6 cellular contexts compared by ENCODE assay signal in the genomic region with DNA sequence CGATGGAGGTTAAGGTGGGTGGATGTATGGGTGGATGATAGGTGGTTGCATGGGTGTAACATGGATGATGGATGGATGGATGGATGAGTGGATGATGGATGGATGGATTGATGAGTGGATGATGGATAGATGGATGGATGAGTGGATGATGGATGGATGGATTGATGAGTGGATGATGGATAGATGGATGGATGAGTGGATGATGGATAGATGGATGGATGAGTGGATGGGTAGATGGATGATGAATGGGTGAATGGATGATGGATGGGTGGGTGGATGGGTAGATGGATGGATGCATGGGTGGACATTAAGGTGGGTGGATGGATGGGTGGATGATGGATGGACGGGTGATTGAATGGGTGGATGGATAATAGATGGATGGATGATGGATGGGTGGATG.
A peak's percentile ranks its signal among the peaks of the same experiment; 100 is the strongest.
DNase-seq lines count a peak whose midpoint lies in the region; ATAC-seq, FAIRE-seq and TF ChIP-seq lines count a peak whose summit lies in the region.
"Not testable (repeated sequence)": the region's sequence is repeated elsewhere in the genome, so short reads cannot be mapped to it uniquely, and the experiment has no call there.

No MANE protein-coding gene starts in this region.

- TF ChIP-seq POLR2A in K562 (conservative IDR thresholded peaks at IDR 0.05) = not testable (repeated sequence)

- H4K20me1 ChIP-seq in K562 (replicated peaks; ENCODE audit: control insufficient read depth, insufficient read depth, low read length) = not testable (repeated sequence)

- H3K27ac ChIP-seq in HEK293 (ENCODE audit: extremely low read depth, low read depth, low read length); K562 (ENCODE audit: extremely low read depth, low read depth, low read length): not testable (repeated sequence)

- H3K36me3 ChIP-seq in HEK293 (ENCODE audit: control insufficient read depth in 2 of 2, insufficient read depth in 1 of 2, low read length in 2 of 2); K562 (ENCODE audit: control insufficient read depth, insufficient read depth, low read length): not testable (repeated sequence)

- not testable (repeated sequence) for H3K9me1 ChIP-seq in K562 (ENCODE audit: control insufficient read depth, insufficient read depth, low read length)

- POLR2A ChIA-PET in HEK293 (lab: Yijun Ruan, JAX); activated naive CD8-positive, alpha-beta T cell treated with anti-CD3 and anti-CD28 coated beads, Interleukin-2, amount 10 ng/mL, durations not matched to agents 7 days and 5 days (lab: Charles Lee); K562 (lab: Yijun Ruan, JAX): not testable (repeated sequence)

- TF ChIP-seq RAD21 in K562 (CRISPR knock-in tag; conservative IDR thresholded peaks at IDR 0.05 in 1 of 2, IDR thresholded peaks at IDR 0.05 in 1 of 2) = not testable (repeated sequence)

- not testable (repeated sequence) for DNase-seq in activated naive CD8-positive, alpha-beta T cell treated with anti-CD3 and anti-CD28 coated beads, Interleukin-2, amount 10 ng/mL, durations not matched to agents 7 days and 5 days; K562 (ENCODE audit: extremely low read depth in 1 of 4, low spot score in 3 of 4); endothelial cell (ENCODE audit: low spot score); glutamatergic neuron

- intact Hi-C loops in K562 (cut with micrococcal nuclease) = not testable (repeated sequence)

- H3K27me3 ChIP-seq in K562 (ENCODE audit: control insufficient read depth in 2 of 2, insufficient read depth in 2 of 2, low read length in 2 of 2) = not testable (repeated sequence)

- H3K36me3 Mint-ChIP-seq in activated naive CD8-positive, alpha-beta T cell treated with anti-CD3 and anti-CD28 coated beads, Interleukin-2, amount 10 ng/mL, durations not matched to agents 7 days and 5 days = not testable (repeated sequence)
- H3K36me3 Mint-ChIP-seq in endothelial cell (ENCODE audit: low read depth, unreplicated experiment) (peaks cover 31% of the 10 kb centered on the region), glutamatergic neuron (ENCODE audit: unreplicated experiment) (peaks cover 31% of the 10 kb centered on the region)

- WGBS in K562 (ENCODE audit: insufficient coverage, low coverage, missing lambda C conversion rate) = 0% methylated on average over 2 of the region's 2 CpGs

- TF ChIP-seq EP300 in K562 (IDR thresholded peaks at IDR 0.05; ENCODE audit: low read length) = not testable (repeated sequence)

- peak overlapping the region; percentile 11 for H3K27ac Mint-ChIP-seq in activated naive CD8-positive, alpha-beta T cell treated with anti-CD3 and anti-CD28 coated beads, Interleukin-2, amount 10 ng/mL, durations not matched to agents 7 days and 5 days
- H3K27ac Mint-ChIP-seq in endothelial cell (ENCODE audit: unreplicated experiment) (peak overlapping the region; percentile 75), glutamatergic neuron (ENCODE audit: unreplicated experiment) (peak overlapping the region; percentile 16)

- CTCF ChIA-PET in HEK293 (lab: Yijun Ruan, JAX); K562 (lab: Yijun Ruan, JAX; ENCODE audit: low intra/inter-chr PET ratio): not testable (repeated sequence)

- H3K9ac ChIP-seq in K562 (ENCODE audit: insufficient read depth in 1 of 2, low read depth in 2 of 2, low read length in 2 of 2) = not testable (repeated sequence)

- not testable (repeated sequence) for H3K4me1 Mint-ChIP-seq in activated naive CD8-positive, alpha-beta T cell treated with anti-CD3 and anti-CD28 coated beads, Interleukin-2, amount 10 ng/mL, durations not matched to agents 7 days and 5 days; endothelial cell (ENCODE audit: unreplicated experiment); glutamatergic neuron (ENCODE audit: low read depth, unreplicated experiment)

- not testable (repeated sequence) for H3K4me1 ChIP-seq in HEK293 (ENCODE audit: control insufficient read depth, insufficient read depth, low read length); K562 (replicated peaks in 1 of 2; ENCODE audit: control insufficient read depth in 2 of 2, insufficient read depth in 2 of 2, low read length in 2 of 2)

- H3K27me3 Mint-ChIP-seq in activated naive CD8-positive, alpha-beta T cell treated with anti-CD3 and anti-CD28 coated beads, Interleukin-2, amount 10 ng/mL, durations not matched to agents 7 days and 5 days = not testable (repeated sequence)
- H3K27me3 Mint-ChIP-seq in endothelial cell (ENCODE audit: unreplicated experiment) (peaks cover 21% of the 10 kb centered on the region), glutamatergic neuron (ENCODE audit: unreplicated experiment) (peaks cover 15% of the 10 kb centered on the region)

- H3K4me3 Mint-ChIP-seq in activated naive CD8-positive, alpha-beta T cell treated with anti-CD3 and anti-CD28 coated beads, Interleukin-2, amount 10 ng/mL, durations not matched to agents 7 days and 5 days; endothelial cell (ENCODE audit: unreplicated experiment); glutamatergic neuron (ENCODE audit: unreplicated experiment): not testable (repeated sequence)

- not testable (repeated sequence) for FAIRE-seq in K562 (lab: Jason Lieb, UNC)

- TF ChIP-seq CTCF in HEK293 (tag by site-specific recombination; IDR thresholded peaks at IDR 0.05); K562 (IDR thresholded peaks at IDR 0.05 in 2 of 3, conservative IDR thresholded peaks at IDR 0.05 in 1 of 3; ENCODE audit: insufficient read depth in 2 of 3, low read depth in 1 of 3, low read length in 3 of 3); endothelial cell (IDR thresholded peaks at IDR 0.05; ENCODE audit: unreplicated experiment); glutamatergic neuron (IDR thresholded peaks at IDR 0.05; ENCODE audit: partially characterized antibody, unreplicated experiment): not testable (repeated sequence)

- H3K9me3 Mint-ChIP-seq in activated naive CD8-positive, alpha-beta T cell treated with anti-CD3 and anti-CD28 coated beads, Interleukin-2, amount 10 ng/mL, durations not matched to agents 7 days and 5 days = peaks cover 25% of the 10 kb centered on the region
- peaks cover 50% of the 10 kb centered on the region for H3K9me3 Mint-ChIP-seq in endothelial cell (ENCODE audit: unreplicated experiment)
- peaks cover 28% of the 10 kb centered on the region for H3K9me3 Mint-ChIP-seq in glutamatergic neuron (ENCODE audit: unreplicated experiment)

- in situ Hi-C loops in K562 (cut with MboI) = not testable (repeated sequence)

- H2AFZ ChIP-seq in K562 (ENCODE audit: low read depth, low read length) = not testable (repeated sequence)

- BruUV-seq in K562 (replicated peaks; lab: Mats Ljungman, UMichigan) = not testable (repeated sequence)

- ATAC-seq in activated naive CD8-positive, alpha-beta T cell treated with anti-CD3 and anti-CD28 coated beads, Interleukin-2, amount 10 ng/mL, durations not matched to agents 7 days and 5 days (ENCODE audit: low read depth); K562: not testable (repeated sequence)

- not testable (repeated sequence) for H3K9me3 ChIP-seq in HEK293 (ENCODE audit: control insufficient read depth, insufficient read depth, low read depth, low read length); K562 (replicated peaks; ENCODE audit: control insufficient read depth, insufficient read depth, low read depth, low read length)
- peaks cover 35% of the 10 kb centered on the region for H3K9me3 ChIP-seq in iPS-18c (ENCODE audit: control insufficient read depth, insufficient read depth, low read length)

- H3K79me2 ChIP-seq in K562 (ENCODE audit: control insufficient read depth, insufficient read depth, low read length) = not testable (repeated sequence)

- H3K4me2 ChIP-seq in K562 (ENCODE audit: insufficient read depth, low read length) = not testable (repeated sequence)

- not testable (repeated sequence) for H3K4me3 ChIP-seq in HEK293 (ENCODE audit: low read depth, low read length); K562
- peak overlapping the region; percentile 15; the same call in 1 of the 2 replicates for H3K4me3 ChIP-seq in iPS-18c (ENCODE audit: insufficient read depth, low read depth, low read length)

TF ChIP-seq in HEK293, 187 proteins besides CTCF, POLR2A, EP300 and RAD21:
- TF ChIP-seq ZNF366 (tag by site-specific recombination; conservative IDR thresholded peaks at IDR 0.05) (0 out of 2 replicates have a peak, but pooled peaks have one; percentile 29), ZBTB17 (tag by site-specific recombination; IDR thresholded peaks at IDR 0.05) (peak; percentile 83)

TF ChIP-seq in K562, 482 proteins besides CTCF, POLR2A, EP300 and RAD21 (continues in another document):
- TF ChIP-seq, protein P1, sequence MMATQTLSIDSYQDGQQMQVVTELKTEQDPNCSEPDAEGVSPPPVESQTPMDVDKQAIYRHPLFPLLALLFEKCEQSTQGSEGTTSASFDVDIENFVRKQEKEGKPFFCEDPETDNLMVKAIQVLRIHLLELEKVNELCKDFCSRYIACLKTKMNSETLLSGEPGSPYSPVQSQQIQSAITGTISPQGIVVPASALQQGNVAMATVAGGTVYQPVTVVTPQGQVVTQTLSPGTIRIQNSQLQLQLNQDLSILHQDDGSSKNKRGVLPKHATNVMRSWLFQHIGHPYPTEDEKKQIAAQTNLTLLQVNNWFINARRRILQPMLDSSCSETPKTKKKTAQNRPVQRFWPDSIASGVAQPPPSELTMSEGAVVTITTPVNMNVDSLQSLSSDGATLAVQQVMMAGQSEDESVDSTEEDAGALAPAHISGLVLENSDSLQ (IDR thresholded peaks at IDR 0.05) = peak; percentile 35; the same call in 1 of the 2 replicates

Comparison
In these comparisons a context has a peak if more than half of its experiments do, and no peak if none do; other contexts are left out.
1. H3K27ac Mint-ChIP-seq: peak in every context shown above with its lines; median percentile 75 in endothelial cell; 16 in glutamatergic neuron; 11 in activated naive CD8-positive, alpha-beta T cell treated with anti-CD3 and anti-CD28 coated beads, Interleukin-2, amount 10 ng/mL, durations not matched to agents 7 days and 5 days.